Comparison of ENCODE assay signal across 1 cellular context in genomic region chr16:72947379-72948237, GRCh38.
TF ChIP-seq lines count a peak whose summit lies in the region.

No MANE protein-coding gene starts in this region.

TF ChIP-seq in HepG2, 621 proteins besides CTCF, POLR2A, EP300 and RAD21 (continued from another document and continues in another):
- TF ChIP-seq ZNF639 (CRISPR knock-in tag; conservative IDR thresholded peaks at IDR 0.05), result peak; percentile 68; the same call in 1 of the 2 replicates
- 0 out of 2 replicates have a peak, but pooled peaks have one; percentile 30 for TF ChIP-seq ZSCAN9 (CRISPR knock-in tag; IDR thresholded peaks at IDR 0.05; ENCODE audit: borderline replicate concordance)
- no peak; the same call in 1 of the 2 replicates for TF ChIP-seq KDM4B (CRISPR knock-in tag; IDR thresholded peaks at IDR 0.05)
- TF ChIP-seq ZNF431 (CRISPR knock-in tag; IDR thresholded peaks at IDR 0.05; ENCODE audit: borderline replicate concordance, low read depth), result no peak
- TF ChIP-seq SMAD9 (CRISPR knock-in tag; IDR thresholded peaks at IDR 0.05), result no peak
- TF ChIP-seq MXD1 (CRISPR knock-in tag; IDR thresholded peaks at IDR 0.05), result no peak
- TF ChIP-seq BORCS8-MEF2B (CRISPR knock-in tag; IDR thresholded peaks at IDR 0.05), result no peak
- TF ChIP-seq ZNF350 (CRISPR knock-in tag; IDR thresholded peaks at IDR 0.05; ENCODE audit: borderline replicate concordance, low read depth), result no peak
- TF ChIP-seq RBFOX2 (IDR thresholded peaks at IDR 0.05; ENCODE audit: low read depth, low read length), result no peak
- TF ChIP-seq ZNF33A (CRISPR knock-in tag; IDR thresholded peaks at IDR 0.05; ENCODE audit: borderline replicate concordance), result no peak
- TF ChIP-seq ZBTB34 (CRISPR knock-in tag; IDR thresholded peaks at IDR 0.05), result no peak
- no peak; the same call in 1 of the 2 replicates for TF ChIP-seq BHLHE40 (IDR thresholded peaks at IDR 0.05; ENCODE audit: low read length)
- no peak for TF ChIP-seq ZNF24 (IDR thresholded peaks at IDR 0.05)
- TF ChIP-seq ZBTB1 (CRISPR knock-in tag; IDR thresholded peaks at IDR 0.05; ENCODE audit: borderline replicate concordance), result no peak
- TF ChIP-seq HOXA9 (CRISPR knock-in tag; IDR thresholded peaks at IDR 0.05; ENCODE audit: borderline replicate concordance), result no peak
- TF ChIP-seq PCBP2 (optimal IDR thresholded peaks at IDR 0.05; ENCODE audit: low read depth, low read length, poor library complexity, severe bottlenecking), result no peak
- TF ChIP-seq ZNF12 (CRISPR knock-in tag; IDR thresholded peaks at IDR 0.05), result no peak
- TF ChIP-seq FOXO1 (CRISPR knock-in tag; IDR thresholded peaks at IDR 0.05), result 0 out of 2 replicates have a peak, but pooled peaks have one; percentile 13
- TF ChIP-seq TBP (CRISPR knock-in tag; IDR thresholded peaks at IDR 0.05), result no peak
- TF ChIP-seq ZNF275 (CRISPR knock-in tag; IDR thresholded peaks at IDR 0.05; ENCODE audit: borderline replicate concordance), result no peak
- no peak for TF ChIP-seq IKZF5 (CRISPR knock-in tag; IDR thresholded peaks at IDR 0.05)
- peak; percentile 88 for TF ChIP-seq HDAC2 (CRISPR knock-in tag; IDR thresholded peaks at IDR 0.05)
- TF ChIP-seq HMGXB3 (CRISPR knock-in tag; IDR thresholded peaks at IDR 0.05; ENCODE audit: borderline replicate concordance), result no peak
- peak; percentile 29; the same call in 1 of the 2 replicates for TF ChIP-seq PRDM10 (CRISPR knock-in tag; IDR thresholded peaks at IDR 0.05; ENCODE audit: low read depth)
- peak; percentile 57; the same call in 1 of the 2 replicates for TF ChIP-seq NFKB2 (CRISPR knock-in tag; IDR thresholded peaks at IDR 0.05; ENCODE audit: borderline replicate concordance)
- no peak for TF ChIP-seq HNRNPLL (IDR thresholded peaks at IDR 0.05; ENCODE audit: low read depth, low read length, poor library complexity, severe bottlenecking)
- TF ChIP-seq PPARG (CRISPR knock-in tag; conservative IDR thresholded peaks at IDR 0.05), result peak; percentile 76
- no peak for TF ChIP-seq PTBP1 (IDR thresholded peaks at IDR 0.05; ENCODE audit: low read depth, low read length, poor library complexity, severe bottlenecking)
- no peak for TF ChIP-seq HNRNPL (IDR thresholded peaks at IDR 0.05; ENCODE audit: low read depth, low read length)
- no peak for TF ChIP-seq MYNN (CRISPR knock-in tag; IDR thresholded peaks at IDR 0.05; ENCODE audit: low read depth)
- TF ChIP-seq RBM39 (IDR thresholded peaks at IDR 0.05; ENCODE audit: low read depth, low read length, poor library complexity, severe bottlenecking), result no peak
- no peak for TF ChIP-seq RFXAP (CRISPR knock-in tag; IDR thresholded peaks at IDR 0.05; ENCODE audit: borderline replicate concordance)
- TF ChIP-seq ZNF549 (CRISPR knock-in tag; IDR thresholded peaks at IDR 0.05), result no peak
- no peak for TF ChIP-seq ZNF333 (CRISPR knock-in tag; IDR thresholded peaks at IDR 0.05; ENCODE audit: borderline replicate concordance)
- 0 out of 2 replicates have a peak, but pooled peaks have one; percentile 61 for TF ChIP-seq ZNF772 (CRISPR knock-in tag; IDR thresholded peaks at IDR 0.05)
- TF ChIP-seq ZNF512B (CRISPR knock-in tag; IDR thresholded peaks at IDR 0.05; ENCODE audit: borderline replicate concordance), result no peak
- TF ChIP-seq ZBTB21 (CRISPR knock-in tag; IDR thresholded peaks at IDR 0.05), result no peak
- TF ChIP-seq ZKSCAN1 (IDR thresholded peaks at IDR 0.05; ENCODE audit: low read length), result no peak
- TF ChIP-seq NPAS2 (CRISPR knock-in tag; IDR thresholded peaks at IDR 0.05; ENCODE audit: borderline replicate concordance), result no peak
- TF ChIP-seq POLR2AphosphoS5 (IDR thresholded peaks at IDR 0.05; ENCODE audit: low read depth, low read length), result no peak
- no peak for TF ChIP-seq ZBTB46 (CRISPR knock-in tag; IDR thresholded peaks at IDR 0.05; ENCODE audit: borderline replicate concordance)
- TF ChIP-seq SRY (CRISPR knock-in tag; IDR thresholded peaks at IDR 0.05), result no peak
- no peak for TF ChIP-seq EHMT2 (IDR thresholded peaks at IDR 0.05; ENCODE audit: borderline replicate concordance, low read depth, low read length)
